14 cellular contexts compared by ENCODE assay signal in the genomic region with DNA sequence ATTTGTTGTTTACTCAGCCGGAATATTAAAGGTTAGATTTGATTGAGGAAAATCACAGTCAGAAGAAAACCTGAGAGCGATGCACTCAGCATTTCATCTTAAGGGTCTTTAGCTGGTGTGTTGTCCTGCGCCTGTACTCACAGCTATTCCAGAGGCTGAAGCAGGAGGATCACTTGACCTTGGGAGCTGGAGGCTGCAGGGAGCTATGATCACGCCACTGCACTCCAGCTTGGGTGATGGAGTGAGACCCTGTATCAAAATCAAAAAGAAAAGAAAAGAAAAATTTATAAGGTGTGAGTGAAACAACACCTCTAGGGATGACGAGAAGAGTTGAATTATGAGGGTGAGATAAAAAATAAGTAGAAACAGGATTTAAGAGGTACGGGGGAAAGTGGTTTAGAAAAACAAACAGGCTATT.
DNase-seq lines count a peak whose midpoint lies in the region; ATAC-seq, FAIRE-seq and TF ChIP-seq lines count a peak whose summit lies in the region.
"Had no signal": no experiment of that assay in that cellular context is flagged by ENCODE, and none has a peak within 500 bp of the region (broad histone marks: within the 10 kb centered on the region; RNA-seq: fewer than 3 reads in every experiment).

No MANE protein-coding gene starts in this region.

- H3K4me1 Mint-ChIP-seq in MCF 10A (ENCODE audit: insufficient read depth, unreplicated experiment): peaks cover 24% of the 10 kb centered on the region
- H3K4me1 Mint-ChIP-seq in astrocyte (ENCODE audit: low read depth, unreplicated experiment): no peaks in the 10 kb centered on the region
- H3K4me1 Mint-ChIP-seq: activated CD4-positive, alpha-beta T cell treated with anti-CD3 and anti-CD28 coated beads, Interleukin-2, amount 10 ng/mL, durations not matched to agents 7 days and 5 days had no signal

- DNase-seq in MCF 10A (ENCODE audit: unreplicated experiment) (no peak), breast epithelium (ENCODE audit: low spot score in 2 of 2) (no peak), MG63 (no peak), astrocyte (ENCODE audit: low read depth) (no peak), left colon (no peak), EL (no peak), NCI-H1417 treated with DMSO at 0.1 percent for 48 hours (lab: John Stamatoyannopoulos, UW) (no peak), right atrium auricular region (ENCODE audit: low spot score) (no peak)
- DNase-seq: activated CD4-positive, alpha-beta T cell treated with anti-CD3 and anti-CD28 coated beads, Interleukin-2, amount 10 ng/mL, durations not matched to agents 7 days and 5 days; activated CD8-positive, alpha-beta memory T cell treated with anti-CD3 and anti-CD28 coated beads, Interleukin-2, amount 50 U/mL, for 4 hours; central memory CD4-positive, alpha-beta T cell; effector memory CD4-positive, alpha-beta T cell; T-cell had no signal

- H3K79me2 ChIP-seq in astrocyte (ENCODE audit: insufficient read depth, low read length): no peaks in the 10 kb centered on the region

- POLR2A ChIA-PET in MCF 10A (lab: Yijun Ruan, JAX): interaction anchor here (0.7 to 1.5 kb wide), 6 partner anchors 9 to 1307 kb away, joined by 3 to 5 read pairs (median 4); partner anchors contain the start of gene TRIM27

- no peak for FAIRE-seq in astrocyte (lab: Jason Lieb, UNC)

- no peak overlapping the region for H3K27ac ChIP-seq in breast epithelium
- no peak overlapping the region for H3K27ac ChIP-seq in astrocyte (ENCODE audit: low read depth, low read length)
- no peak overlapping the region for H3K27ac ChIP-seq in right atrium auricular region
- H3K27ac ChIP-seq: C4-2B had no signal

- peak overlapping the region; percentile 72 for H3K4me2 ChIP-seq in astrocyte (ENCODE audit: low read length)

- H3K9me3 ChIP-seq in breast epithelium (peaks cover 0 to 5% of the 10 kb centered on the region in 2 donors), MG63 (no peaks in the 10 kb centered on the region), astrocyte (ENCODE audit: insufficient read depth, low read depth, low read length) (no peaks in the 10 kb centered on the region), right atrium auricular region (peaks cover 0 to 9% of the 10 kb centered on the region in 2 donors)

- intact Hi-C loops in MCF 10A (cut with micrococcal nuclease) (loop anchor here (5.0 kb wide), 2 partner anchors 43 to 138 kb away; no protein-coding TSS in a partner anchor), breast epithelium (cut with DNase I; ENCODE audit: low total_unique reads) (no loop called here), left colon (cut with DNase I, micrococcal nuclease) (no loop called here)

- TF ChIP-seq POLR2A in breast epithelium (IDR thresholded peaks at IDR 0.05): no peak

- BruUV-seq in MCF 10A (replicated peaks; lab: Mats Ljungman, UMichigan): no TSS peak

- no peak overlapping the region for H3K4me3 ChIP-seq in breast epithelium
- H3K4me3 ChIP-seq in MG63: peak overlapping the region; percentile 60
- no peak overlapping the region for H3K4me3 ChIP-seq in astrocyte (ENCODE audit: insufficient read depth, low read depth, low read length)
- no peak overlapping the region for H3K4me3 ChIP-seq in right atrium auricular region

- no peaks in the 10 kb centered on the region for H3K36me3 ChIP-seq in breast epithelium
- H3K36me3 ChIP-seq in MG63: no peaks in the 10 kb centered on the region
- no peaks in the 10 kb centered on the region for H3K36me3 ChIP-seq in astrocyte (ENCODE audit: insufficient read depth, low read length)
- H3K36me3 ChIP-seq in right atrium auricular region: no peaks in the 10 kb centered on the region

- H4K20me1 ChIP-seq in astrocyte (ENCODE audit: insufficient read depth, low read length): no peaks in the 10 kb centered on the region

- H3K27ac Mint-ChIP-seq in MCF 10A (ENCODE audit: low read depth, unreplicated experiment) (peak overlapping the region; percentile 68), astrocyte (ENCODE audit: unreplicated experiment) (no peak overlapping the region)
- H3K27ac Mint-ChIP-seq: activated CD4-positive, alpha-beta T cell treated with anti-CD3 and anti-CD28 coated beads, Interleukin-2, amount 10 ng/mL, durations not matched to agents 7 days and 5 days; T-cell had no signal

- no peak for ATAC-seq in left colon
- ATAC-seq: T-cell had no signal

- H3K4me1 ChIP-seq in breast epithelium (no peaks in the 10 kb centered on the region), astrocyte (ENCODE audit: insufficient read depth, low read length) (no peaks in the 10 kb centered on the region), right atrium auricular region (no peaks in the 10 kb centered on the region)

- H3K27me3 Mint-ChIP-seq in MCF 10A (ENCODE audit: insufficient read depth, unreplicated experiment) (no peaks in the 10 kb centered on the region), astrocyte (ENCODE audit: low read depth, unreplicated experiment) (peaks cover 43% of the 10 kb centered on the region)

- CTCF ChIA-PET in MCF 10A (lab: Yijun Ruan, JAX): no interaction called here

- H3K36me3 Mint-ChIP-seq in MCF 10A (ENCODE audit: insufficient read depth, unreplicated experiment) (no peaks in the 10 kb centered on the region), astrocyte (ENCODE audit: low read depth, unreplicated experiment) (no peaks in the 10 kb centered on the region)
- H3K36me3 Mint-ChIP-seq: T-cell had no signal

- H3K4me3 Mint-ChIP-seq in MCF 10A (ENCODE audit: unreplicated experiment) (peak overlapping the region; percentile 85), astrocyte (ENCODE audit: unreplicated experiment) (peak overlapping the region; percentile 82)
- H3K4me3 Mint-ChIP-seq: activated CD4-positive, alpha-beta T cell treated with anti-CD3 and anti-CD28 coated beads, Interleukin-2, amount 10 ng/mL, durations not matched to agents 7 days and 5 days; T-cell had no signal

- H3K9ac ChIP-seq in astrocyte (ENCODE audit: low read length): no peak overlapping the region

- peaks cover 0 to 72% of the 10 kb centered on the region in 2 donors for H3K27me3 ChIP-seq in breast epithelium
- H3K27me3 ChIP-seq in MG63: no peaks in the 10 kb centered on the region
- H3K27me3 ChIP-seq in astrocyte (ENCODE audit: insufficient read depth, low read length): peaks cover 4% of the 10 kb centered on the region
- no peaks in the 10 kb centered on the region for H3K27me3 ChIP-seq in right atrium auricular region

- no peak for TF ChIP-seq CTCF in MCF 10A (IDR thresholded peaks at IDR 0.05; ENCODE audit: unreplicated experiment)
- TF ChIP-seq CTCF in breast epithelium (IDR thresholded peaks at IDR 0.05): no peak
- no peak for TF ChIP-seq CTCF in astrocyte (IDR thresholded peaks at IDR 0.05; ENCODE audit: insufficient read depth, low read depth, low read length)
- TF ChIP-seq CTCF in right atrium auricular region (IDR thresholded peaks at IDR 0.05): no peak

- no peak overlapping the region for H2AFZ ChIP-seq in astrocyte (ENCODE audit: low read depth, low read length)

- H3K9me3 Mint-ChIP-seq in MCF 10A (ENCODE audit: unreplicated experiment) (no peaks in the 10 kb centered on the region), astrocyte (ENCODE audit: unreplicated experiment) (no peaks in the 10 kb centered on the region)
- H3K9me3 Mint-ChIP-seq: activated CD4-positive, alpha-beta T cell treated with anti-CD3 and anti-CD28 coated beads, Interleukin-2, amount 10 ng/mL, durations not matched to agents 7 days and 5 days; T-cell had no signal
